ENCODE assay signal across 1 cellular context in the genomic region with DNA sequence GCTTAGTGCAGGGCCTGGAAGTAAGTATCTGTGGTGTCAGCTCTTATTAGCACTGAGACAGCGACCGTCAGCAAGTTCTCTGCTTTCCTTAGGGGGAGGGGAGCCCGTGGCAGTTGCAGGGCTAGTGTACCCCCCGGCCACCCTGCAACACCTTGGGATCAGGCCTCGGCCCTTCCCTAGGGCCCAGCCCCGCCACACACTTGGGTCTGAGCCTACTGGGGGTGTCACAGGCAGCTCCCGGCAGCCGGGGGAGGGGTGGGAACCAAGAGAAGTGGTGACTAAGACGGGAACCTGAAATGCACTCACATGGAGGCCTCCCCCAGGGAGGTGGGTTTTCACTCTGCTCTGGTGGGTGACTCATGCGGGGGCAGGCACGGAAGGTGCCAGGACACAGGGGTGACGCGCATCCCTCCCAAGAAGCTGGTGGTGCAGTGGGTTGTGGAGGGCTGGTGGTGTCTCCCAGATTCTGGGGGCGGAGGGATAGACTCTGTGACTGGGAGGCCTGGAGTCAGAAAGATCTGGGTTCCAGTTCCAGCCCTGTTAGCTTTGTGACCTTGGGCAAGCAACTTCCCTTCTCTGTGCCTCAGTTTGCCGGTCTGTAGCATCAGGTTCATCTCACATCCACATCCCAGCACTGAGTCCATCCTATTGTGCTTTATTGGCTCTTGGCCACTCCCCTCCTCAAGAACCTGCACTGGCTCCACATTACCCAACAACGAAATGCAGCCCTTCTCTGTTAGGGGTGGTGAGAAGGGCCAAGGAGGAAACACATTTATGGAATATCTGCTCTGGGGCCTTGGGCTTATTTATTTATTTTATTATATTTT.
TF ChIP-seq lines count a peak whose summit lies in the region.

No MANE protein-coding gene starts in this region.

TF ChIP-seq in K562, 482 proteins besides CTCF, POLR2A, EP300 and RAD21 (continued from another document and continues in another):
- TF ChIP-seq, protein P1, sequence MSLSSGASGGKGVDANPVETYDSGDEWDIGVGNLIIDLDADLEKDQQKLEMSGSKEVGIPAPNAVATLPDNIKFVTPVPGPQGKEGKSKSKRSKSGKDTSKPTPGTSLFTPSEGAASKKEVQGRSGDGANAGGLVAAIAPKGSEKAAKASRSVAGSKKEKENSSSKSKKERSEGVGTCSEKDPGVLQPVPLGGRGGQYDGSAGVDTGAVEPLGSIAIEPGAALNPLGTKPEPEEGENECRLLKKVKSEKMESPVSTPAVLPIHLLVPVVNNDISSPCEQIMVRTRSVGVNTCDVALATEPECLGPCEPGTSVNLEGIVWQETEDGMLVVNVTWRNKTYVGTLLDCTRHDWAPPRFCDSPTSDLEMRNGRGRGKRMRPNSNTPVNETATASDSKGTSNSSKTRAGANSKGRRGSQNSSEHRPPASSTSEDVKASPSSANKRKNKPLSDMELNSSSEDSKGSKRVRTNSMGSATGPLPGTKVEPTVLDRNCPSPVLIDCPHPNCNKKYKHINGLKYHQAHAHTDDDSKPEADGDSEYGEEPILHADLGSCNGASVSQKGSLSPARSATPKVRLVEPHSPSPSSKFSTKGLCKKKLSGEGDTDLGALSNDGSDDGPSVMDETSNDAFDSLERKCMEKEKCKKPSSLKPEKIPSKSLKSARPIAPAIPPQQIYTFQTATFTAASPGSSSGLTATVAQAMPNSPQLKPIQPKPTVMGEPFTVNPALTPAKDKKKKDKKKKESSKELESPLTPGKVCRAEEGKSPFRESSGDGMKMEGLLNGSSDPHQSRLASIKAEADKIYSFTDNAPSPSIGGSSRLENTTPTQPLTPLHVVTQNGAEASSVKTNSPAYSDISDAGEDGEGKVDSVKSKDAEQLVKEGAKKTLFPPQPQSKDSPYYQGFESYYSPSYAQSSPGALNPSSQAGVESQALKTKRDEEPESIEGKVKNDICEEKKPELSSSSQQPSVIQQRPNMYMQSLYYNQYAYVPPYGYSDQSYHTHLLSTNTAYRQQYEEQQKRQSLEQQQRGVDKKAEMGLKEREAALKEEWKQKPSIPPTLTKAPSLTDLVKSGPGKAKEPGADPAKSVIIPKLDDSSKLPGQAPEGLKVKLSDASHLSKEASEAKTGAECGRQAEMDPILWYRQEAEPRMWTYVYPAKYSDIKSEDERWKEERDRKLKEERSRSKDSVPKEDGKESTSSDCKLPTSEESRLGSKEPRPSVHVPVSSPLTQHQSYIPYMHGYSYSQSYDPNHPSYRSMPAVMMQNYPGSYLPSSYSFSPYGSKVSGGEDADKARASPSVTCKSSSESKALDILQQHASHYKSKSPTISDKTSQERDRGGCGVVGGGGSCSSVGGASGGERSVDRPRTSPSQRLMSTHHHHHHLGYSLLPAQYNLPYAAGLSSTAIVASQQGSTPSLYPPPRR (CRISPR knock-in tag; IDR thresholded peaks at IDR 0.05; ENCODE audit: borderline replicate concordance): no peak
- TF ChIP-seq GTF2E2 (tag; IDR thresholded peaks at IDR 0.05): 0 out of 2 replicates have a peak, but pooled peaks have one; percentile 43
- TF ChIP-seq RBFOX2 (IDR thresholded peaks at IDR 0.05; ENCODE audit: low read depth, low read length): peak; percentile 50; the same call in 1 of the 2 replicates
- TF ChIP-seq RBM15 (IDR thresholded peaks at IDR 0.05; ENCODE audit: insufficient read depth, low read length): no peak
- no peak for TF ChIP-seq HINFP (tag; conservative IDR thresholded peaks at IDR 0.05; ENCODE audit: low read depth)
- TF ChIP-seq BMI1 (IDR thresholded peaks at IDR 0.05; ENCODE audit: low read length): no peak
- TF ChIP-seq DIDO1 (tag; IDR thresholded peaks at IDR 0.05; ENCODE audit: low read depth): no peak
- peak; percentile 61 for TF ChIP-seq GABPB1 (CRISPR knock-in tag; IDR thresholded peaks at IDR 0.05)
- no peak for TF ChIP-seq ETV6 (IDR thresholded peaks at IDR 0.05; ENCODE audit: borderline replicate concordance in 1 of 2, low read depth in 2 of 2, low read length in 1 of 2)
- no peak for TF ChIP-seq ETV6 (CRISPR knock-in tag; IDR thresholded peaks at IDR 0.05; ENCODE audit: borderline replicate concordance)
- no peak for TF ChIP-seq FOXA1 (IDR thresholded peaks at IDR 0.05; ENCODE audit: borderline replicate concordance)
- no peak for TF ChIP-seq SRSF9 (IDR thresholded peaks at IDR 0.05; ENCODE audit: borderline replicate concordance, low read depth, low read length)
- TF ChIP-seq MTA3 (IDR thresholded peaks at IDR 0.05; ENCODE audit: borderline replicate concordance): no peak
- TF ChIP-seq, protein P2, sequence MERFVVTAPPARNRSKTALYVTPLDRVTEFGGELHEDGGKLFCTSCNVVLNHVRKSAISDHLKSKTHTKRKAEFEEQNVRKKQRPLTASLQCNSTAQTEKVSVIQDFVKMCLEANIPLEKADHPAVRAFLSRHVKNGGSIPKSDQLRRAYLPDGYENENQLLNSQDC (CRISPR knock-in tag; IDR thresholded peaks at IDR 0.05): no peak
- TF ChIP-seq CREB1 (IDR thresholded peaks at IDR 0.05): no peak
- peak; percentile 67; the same call in 1 of the 2 replicates for TF ChIP-seq CREB1 (CRISPR knock-in tag; IDR thresholded peaks at IDR 0.05)
- TF ChIP-seq CTBP1 (IDR thresholded peaks at IDR 0.05; ENCODE audit: borderline replicate concordance): no peak; the same call in 1 of the 2 replicates
- no peak for TF ChIP-seq STAT5B (CRISPR knock-in tag; IDR thresholded peaks at IDR 0.05)
- TF ChIP-seq FIP1L1 (IDR thresholded peaks at IDR 0.05; ENCODE audit: low read depth, low read length, poor library complexity, severe bottlenecking): no peak
- TF ChIP-seq PHB (CRISPR knock-in tag; IDR thresholded peaks at IDR 0.05): no peak
- no peak for TF ChIP-seq ZNF311 (CRISPR knock-in tag; IDR thresholded peaks at IDR 0.05)
- TF ChIP-seq XRCC4 (IDR thresholded peaks at IDR 0.05; ENCODE audit: extremely low read depth, insufficient read depth, insufficient read length): no peak
- TF ChIP-seq, protein P3, sequence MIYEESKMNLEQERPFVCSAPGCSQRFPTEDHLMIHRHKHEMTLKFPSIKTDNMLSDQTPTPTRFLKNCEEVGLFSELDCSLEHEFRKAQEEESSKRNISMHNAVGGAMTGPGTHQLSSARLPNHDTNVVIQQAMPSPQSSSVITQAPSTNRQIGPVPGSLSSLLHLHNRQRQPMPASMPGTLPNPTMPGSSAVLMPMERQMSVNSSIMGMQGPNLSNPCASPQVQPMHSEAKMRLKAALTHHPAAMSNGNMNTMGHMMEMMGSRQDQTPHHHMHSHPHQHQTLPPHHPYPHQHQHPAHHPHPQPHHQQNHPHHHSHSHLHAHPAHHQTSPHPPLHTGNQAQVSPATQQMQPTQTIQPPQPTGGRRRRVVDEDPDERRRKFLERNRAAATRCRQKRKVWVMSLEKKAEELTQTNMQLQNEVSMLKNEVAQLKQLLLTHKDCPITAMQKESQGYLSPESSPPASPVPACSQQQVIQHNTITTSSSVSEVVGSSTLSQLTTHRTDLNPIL (CRISPR knock-in tag; IDR thresholded peaks at IDR 0.05): no peak
- TF ChIP-seq ZNF280A (IDR thresholded peaks at IDR 0.05; ENCODE audit: low read depth, partially characterized antibody): no peak
- TF ChIP-seq, protein P4, sequence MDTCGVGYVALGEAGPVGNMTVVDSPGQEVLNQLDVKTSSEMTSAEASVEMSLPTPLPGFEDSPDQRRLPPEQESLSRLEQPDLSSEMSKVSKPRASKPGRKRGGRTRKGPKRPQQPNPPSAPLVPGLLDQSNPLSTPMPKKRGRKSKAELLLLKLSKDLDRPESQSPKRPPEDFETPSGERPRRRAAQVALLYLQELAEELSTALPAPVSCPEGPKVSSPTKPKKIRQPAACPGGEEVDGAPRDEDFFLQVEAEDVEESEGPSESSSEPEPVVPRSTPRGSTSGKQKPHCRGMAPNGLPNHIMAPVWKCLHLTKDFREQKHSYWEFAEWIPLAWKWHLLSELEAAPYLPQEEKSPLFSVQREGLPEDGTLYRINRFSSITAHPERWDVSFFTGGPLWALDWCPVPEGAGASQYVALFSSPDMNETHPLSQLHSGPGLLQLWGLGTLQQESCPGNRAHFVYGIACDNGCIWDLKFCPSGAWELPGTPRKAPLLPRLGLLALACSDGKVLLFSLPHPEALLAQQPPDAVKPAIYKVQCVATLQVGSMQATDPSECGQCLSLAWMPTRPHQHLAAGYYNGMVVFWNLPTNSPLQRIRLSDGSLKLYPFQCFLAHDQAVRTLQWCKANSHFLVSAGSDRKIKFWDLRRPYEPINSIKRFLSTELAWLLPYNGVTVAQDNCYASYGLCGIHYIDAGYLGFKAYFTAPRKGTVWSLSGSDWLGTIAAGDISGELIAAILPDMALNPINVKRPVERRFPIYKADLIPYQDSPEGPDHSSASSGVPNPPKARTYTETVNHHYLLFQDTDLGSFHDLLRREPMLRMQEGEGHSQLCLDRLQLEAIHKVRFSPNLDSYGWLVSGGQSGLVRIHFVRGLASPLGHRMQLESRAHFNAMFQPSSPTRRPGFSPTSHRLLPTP (IDR thresholded peaks at IDR 0.05; ENCODE audit: borderline replicate concordance, extremely low read depth, insufficient read length): no peak
- TF ChIP-seq KLF10 (CRISPR knock-in tag; IDR thresholded peaks at IDR 0.05): no peak
- 0 out of 4 replicates have a peak, but pooled peaks of 1 of the 2 experiments have one; percentile 5 for TF ChIP-seq HDAC1 (IDR thresholded peaks at IDR 0.05)
- TF ChIP-seq ILK (tag; IDR thresholded peaks at IDR 0.05; ENCODE audit: borderline replicate concordance, low read depth): no peak
- TF ChIP-seq TCF3 (CRISPR knock-in tag; IDR thresholded peaks at IDR 0.05): no peak
- no peak for TF ChIP-seq ZNF764 (CRISPR knock-in tag; IDR thresholded peaks at IDR 0.05; ENCODE audit: low read depth)
- TF ChIP-seq ZNF431 (CRISPR knock-in tag; IDR thresholded peaks at IDR 0.05): no peak; the same call in 1 of the 2 replicates
- no peak for TF ChIP-seq ILF3 (IDR thresholded peaks at IDR 0.05; ENCODE audit: borderline replicate concordance)
- TF ChIP-seq HDAC8 (tag; IDR thresholded peaks at IDR 0.05): no peak
- TF ChIP-seq RAD51 (IDR thresholded peaks at IDR 0.05; ENCODE audit: borderline replicate concordance, low read depth): no peak
- no peak for TF ChIP-seq MTF1 (CRISPR knock-in tag; IDR thresholded peaks at IDR 0.05; ENCODE audit: borderline replicate concordance)
- no peak for TF ChIP-seq TEAD2 (tag; IDR thresholded peaks at IDR 0.05)
- no peak for TF ChIP-seq SAFB2 (IDR thresholded peaks at IDR 0.05; ENCODE audit: borderline replicate concordance, low read depth, low read length, severe bottlenecking)
- TF ChIP-seq U2AF1 (optimal IDR thresholded peaks at IDR 0.05; ENCODE audit: low read depth, low read length): no peak
- TF ChIP-seq SETDB1 (IDR thresholded peaks at IDR 0.05; ENCODE audit: low read length): no peak
